ENCODE assay signal across 8 cellular contexts in the genomic region with DNA sequence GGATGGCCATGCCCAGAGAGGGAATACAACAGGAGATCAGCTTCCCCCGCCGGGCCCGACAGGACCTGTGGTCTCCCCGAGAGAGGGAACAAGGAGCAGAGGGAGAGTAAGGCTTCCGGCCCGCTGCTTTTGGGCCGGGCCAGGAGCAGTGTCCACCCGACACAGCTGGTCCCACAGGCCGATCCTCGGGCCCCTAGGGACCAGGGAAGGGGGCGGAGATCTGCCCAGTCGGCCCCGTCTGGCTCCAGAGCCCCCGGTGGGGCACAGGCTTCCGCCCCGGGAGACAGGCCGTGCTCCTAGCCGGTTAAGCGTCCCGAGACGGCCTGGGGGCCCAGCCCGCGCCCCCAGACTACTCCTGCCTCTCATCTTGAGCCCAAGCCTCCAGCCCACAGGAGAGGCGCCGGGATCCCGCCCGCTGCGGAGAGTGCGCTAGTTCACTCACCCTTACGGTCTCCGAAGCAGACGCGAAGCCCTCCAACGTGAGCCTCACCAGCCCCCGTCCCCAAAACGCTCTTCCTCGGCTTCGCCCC. TPM values are rescaled to one million over a fixed set of nuclear protein-coding genes. Genes with fewer than 3 reads are reported as not detected.
DNase-seq lines count a peak whose midpoint lies in the region; ATAC-seq, FAIRE-seq and TF ChIP-seq lines count a peak whose summit lies in the region.

A gene (minus strand): TSS at position 526 of the 530 bp plus-strand sequence. CDS start 6,635 bp downstream, outside the sequence.

- DNase-seq in CD4-positive, CD25-positive, alpha-beta regulatory T cell = no peak
- DNase-seq in LNCaP clone FGC (ENCODE audit: low read depth) (no peak), mammary epithelial cell (peak; percentile 12), keratinocyte (ENCODE audit: low read depth, low spot score) (no peak), NCI-H2029 treated with DMSO at 0.1 percent for 48 hours (lab: John Stamatoyannopoulos, UW) (no peak), NCI-H1694 (lab: John Stamatoyannopoulos, UW) (no peak)
- DNase-seq in stimulated activated CD8-positive, alpha-beta memory T cell treated with anti-CD3 and anti-CD28 coated beads, Interleukin-4, amount 100 ng/mL, for 24 hours (ENCODE audit: low read depth) = peak; percentile 11

- peak within 1 kb of the TSS; percentile 89 to 97 (median 97) for H3K27ac Mint-ChIP-seq in CD4-positive, CD25-positive, alpha-beta regulatory T cell

- H3K9me3 Mint-ChIP-seq in CD4-positive, CD25-positive, alpha-beta regulatory T cell = peaks cover 0 to 2% (median 0%) of the 10 kb centered on the region in 7 donors

- peaks cover 25 to 61% (median 48%) of the 10 kb centered on the region in 4 donors for H3K4me1 Mint-ChIP-seq in CD4-positive, CD25-positive, alpha-beta regulatory T cell

- FAIRE-seq in keratinocyte (lab: Jason Lieb, UNC) = no peak

- peaks cover 37% of the 10 kb centered on the region for H3K4me1 ChIP-seq in CD4-positive, CD25-positive, alpha-beta regulatory T cell (ENCODE audit: control insufficient read depth, insufficient read depth, low read length, poor library complexity, severe bottlenecking)
- H3K4me1 ChIP-seq in mammary epithelial cell (ENCODE audit: insufficient read depth, low read length) (peaks cover 28% of the 10 kb centered on the region), keratinocyte (ENCODE audit: control insufficient read depth, extremely low read depth, insufficient read depth, low read length) (peaks cover 24% of the 10 kb centered on the region)

- TSS peak; percentile 39 for BruUV-seq in mammary epithelial cell (replicated peaks; lab: Mats Ljungman, UMichigan)

- peaks cover 6% of the 10 kb centered on the region for H3K9me1 ChIP-seq in keratinocyte (ENCODE audit: control insufficient read depth, extremely low read depth, insufficient read depth, low read length)

- H3K79me2 ChIP-seq in mammary epithelial cell (ENCODE audit: insufficient read depth, low read length) (peaks cover 53% of the 10 kb centered on the region), keratinocyte (ENCODE audit: control insufficient read depth, insufficient read depth, low read length) (peaks cover 51% of the 10 kb centered on the region)

- no peaks in the 10 kb centered on the region for H3K36me3 ChIP-seq in CD4-positive, CD25-positive, alpha-beta regulatory T cell (ENCODE audit: control insufficient read depth, insufficient read depth, low read length)
- no peaks in the 10 kb centered on the region for H3K36me3 ChIP-seq in mammary epithelial cell (ENCODE audit: insufficient read depth, low read length)
- H3K36me3 ChIP-seq in keratinocyte (ENCODE audit: control insufficient read depth in 2 of 2, extremely low read depth in 1 of 2, insufficient read depth in 2 of 2, low read length in 2 of 2) = peaks cover 7 to 14% of the 10 kb centered on the region in 2 experiments

- in situ Hi-C loops in mammary epithelial cell (cut with MboI; ENCODE audit: low sequenced_read_pairs in 2 of 2) = no loop called here

- H3K4me3 Mint-ChIP-seq in CD4-positive, CD25-positive, alpha-beta regulatory T cell = peak within 1 kb of the TSS; percentile 87 to 97 (median 94)

- H3K36me3 Mint-ChIP-seq in CD4-positive, CD25-positive, alpha-beta regulatory T cell = peaks cover 4% of the 10 kb centered on the region

- H3K9ac ChIP-seq in mammary epithelial cell (ENCODE audit: insufficient read depth, low read length) (peak within 1 kb of the TSS; percentile 97), keratinocyte (ENCODE audit: control insufficient read depth, extremely low read depth, insufficient read depth, low read length) (peak within 1 kb of the TSS; percentile 90)

- no peaks in the 10 kb centered on the region for H3K27me3 ChIP-seq in CD4-positive, CD25-positive, alpha-beta regulatory T cell (ENCODE audit: control insufficient read depth, insufficient read depth, low read length)
- H3K27me3 ChIP-seq in mammary epithelial cell (ENCODE audit: insufficient read depth, low read length) (no peaks in the 10 kb centered on the region), keratinocyte (ENCODE audit: control insufficient read depth, extremely low read depth, insufficient read depth, low read length) (no peaks in the 10 kb centered on the region)

- ATAC-seq in CD4-positive, CD25-positive, alpha-beta regulatory T cell (ENCODE audit: low read depth in 2 of 2) = peak in 1 of 2 donors; percentile 6
- peak; percentile 21 for ATAC-seq in GM21619 (IDR thresholded peaks at IDR 0.05; ENCODE audit: unreplicated experiment)

- TF ChIP-seq CTCF in LNCaP clone FGC (IDR thresholded peaks at IDR 0.05; ENCODE audit: control insufficient read depth, extremely low read depth, insufficient read depth) (no peak), mammary epithelial cell (conservative IDR thresholded peaks at IDR 0.05 in 1 of 2, IDR thresholded peaks at IDR 0.05 in 1 of 2; ENCODE audit: extremely low read depth in 1 of 2, insufficient read depth in 1 of 2, low read depth in 1 of 2, low read length in 2 of 2) (no peak), keratinocyte (optimal IDR thresholded peaks at IDR 0.05 in 1 of 3, IDR thresholded peaks at IDR 0.05 in 1 of 3, conservative IDR thresholded peaks at IDR 0.05 in 1 of 3; ENCODE audit: extremely low read depth in 1 of 3, insufficient read depth in 2 of 3, low read length in 3 of 3) (no peak)

- no peaks in the 10 kb centered on the region for H4K20me1 ChIP-seq in mammary epithelial cell (ENCODE audit: insufficient read depth, low read length)
- peaks cover 6% of the 10 kb centered on the region for H4K20me1 ChIP-seq in keratinocyte (ENCODE audit: control insufficient read depth, extremely low read depth, insufficient read depth, low read length)

- H3K9me3 ChIP-seq in CD4-positive, CD25-positive, alpha-beta regulatory T cell (ENCODE audit: control insufficient read depth in 2 of 2, low read length in 2 of 2) = no peaks in the 10 kb centered on the region
- H3K9me3 ChIP-seq in mammary epithelial cell (replicated peaks; ENCODE audit: insufficient read depth, low read length) (no peaks in the 10 kb centered on the region), keratinocyte (ENCODE audit: control insufficient read depth, low read depth, low read length) (no peaks in the 10 kb centered on the region)

- CTCF ChIA-PET in mammary epithelial cell (lab: Charles Lee; ENCODE audit: low non-redundant PET) = no interaction called here

- intact Hi-C loops in mammary epithelial cell (cut with micrococcal nuclease) = loop anchor here (5.0 kb wide), 1 partner anchor 357 kb away; no protein-coding TSS in a partner anchor

- WGBS in mammary epithelial cell (ENCODE audit: low coverage, missing lambda C conversion rate) = 3% methylated on average over 6 of the region's 38 CpGs

- no peaks in the 10 kb centered on the region for H3K27me3 Mint-ChIP-seq in CD4-positive, CD25-positive, alpha-beta regulatory T cell

- peak within 1 kb of the TSS; percentile 91 for H3K27ac ChIP-seq in CD4-positive, CD25-positive, alpha-beta regulatory T cell (ENCODE audit: insufficient read depth, low read length, poor library complexity, severe bottlenecking)
- peak within 1 kb of the TSS; percentile 92 for H3K27ac ChIP-seq in mammary epithelial cell (ENCODE audit: insufficient read depth, low read depth, low read length)
- peak within 1 kb of the TSS; percentile 88 for H3K27ac ChIP-seq in keratinocyte (ENCODE audit: control insufficient read depth, insufficient read depth, low read length)

- dilution Hi-C loops in mammary epithelial cell (cut with HindIII; ENCODE audit: low sequenced_read_pairs) = loop anchor here (5.0 kb wide), 1 partner anchor 47 kb away; no protein-coding TSS in a partner anchor
- dilution Hi-C loops in keratinocyte (cut with MboI; ENCODE audit: extremely low pct_ligation_motif_present, low sequenced_read_pairs) = no loop called here

- peak within 1 kb of the TSS; percentile 93 for H2AFZ ChIP-seq in mammary epithelial cell (ENCODE audit: low read depth, low read length)
- H2AFZ ChIP-seq in keratinocyte (ENCODE audit: control insufficient read depth, low read length) = peak within 1 kb of the TSS; percentile 97

- H3K4me2 ChIP-seq in mammary epithelial cell (ENCODE audit: insufficient read depth, low read depth, low read length) (peak within 1 kb of the TSS; percentile 75), keratinocyte (ENCODE audit: control insufficient read depth, extremely low read depth, insufficient read depth, low read depth, low read length) (peak within 1 kb of the TSS; percentile 97)

- peak within 1 kb of the TSS; percentile 99 for H3K4me3 ChIP-seq in CD4-positive, CD25-positive, alpha-beta regulatory T cell (ENCODE audit: low read depth, low read length)
- H3K4me3 ChIP-seq in LNCaP clone FGC (ENCODE audit: low read depth, low read length) (peak within 1 kb of the TSS; percentile 80), mammary epithelial cell (replicated peaks in 1 of 3; ENCODE audit: insufficient read depth in 1 of 3, low read depth in 2 of 3, low read length in 3 of 3) (peak within 1 kb of the TSS; percentile 67 to 97 (median 74)), keratinocyte (ENCODE audit: control insufficient read depth in 2 of 3, extremely low read depth in 1 of 3, insufficient read depth in 2 of 3, low read depth in 1 of 3, low read length in 3 of 3) (peak within 1 kb of the TSS; percentile 73 to 97 (median 94))

RNA-seq across cellular contexts. Expression of the gene that starts here (rescaled TPM):
- 36.4 TPM for total RNA-seq in CD4-positive, CD25-positive, alpha-beta regulatory T cell
- polyA plus RNA-seq in CD4-positive, CD25-positive, alpha-beta regulatory T cell = 10 to 100 TPM; 22.0 to 30.8 (median 27.0) TPM
- total RNA-seq in mammary epithelial cell = 10 to 100 TPM; 77.7 to 89.2 TPM
- 66.6 TPM for polyA plus RNA-seq in mammary epithelial cell
- polyA minus RNA-seq in mammary epithelial cell = 48.8 TPM
- 77.7 to 132 TPM (median 79.3 TPM) in 3 replicates for polyA plus RNA-seq in keratinocyte
- polyA plus RNA-seq in keratinocyte (2011; ENCODE audit: low read depth) = 37.1 TPM
- 47.2 and 86.9 TPM in 2 replicates for polyA plus RNA-seq in keratinocyte (2011; cell fraction: cytosol; rRNA removed)
- 66.7 and 79.6 TPM in 2 replicates for polyA plus RNA-seq in keratinocyte (2011; cell fraction: nucleus; rRNA removed)
- polyA plus RNA-seq in keratinocyte (2012; ENCODE audit: low replicate concordance) = 32.9 and 72.5 TPM in 2 replicates
- polyA minus RNA-seq in keratinocyte = 67.9 to 134 TPM (median 90.8 TPM) in 3 replicates
- polyA minus RNA-seq in keratinocyte (2011; cell fraction: cytosol; rRNA and poly(A)+ RNA removed) = 61.0 TPM
- 59.9 and 90.0 TPM in 2 replicates for polyA minus RNA-seq in keratinocyte (2011; cell fraction: nucleus; rRNA and poly(A)+ RNA removed)

Comparison
In these comparisons a context has a peak if more than half of its experiments do, and no peak if none do; other contexts are left out.
1. DNase-seq: peak in mammary epithelial cell (single experiment) and stimulated activated CD8-positive, alpha-beta memory T cell treated with anti-CD3 and anti-CD28 coated beads, Interleukin-4, amount 100 ng/mL, for 24 hours (single experiment); none in CD4-positive, CD25-positive, alpha-beta regulatory T cell (0 of 3), LNCaP clone FGC (single experiment), keratinocyte (single experiment), NCI-H2029 treated with DMSO at 0.1 percent for 48 hours (single experiment) and NCI-H1694 (single experiment).
2. Peak in every context shown above with its lines, with median percentiles within 50 percentile points of each other: H3K27ac ChIP-seq and H3K4me3 ChIP-seq.